In genomic region chr2:109351164-109351756, GRCh38 we compare ENCODE assay signal across 9 cellular contexts.
DNase-seq lines count a peak whose midpoint lies in the region; ATAC-seq and TF ChIP-seq lines count a peak whose summit lies in the region.
"Had no signal": no experiment of that assay in that cellular context is flagged by ENCODE, and none has a peak within 500 bp of the region (broad histone marks: within the 10 kb centered on the region; RNA-seq: fewer than 3 reads in every experiment).

No MANE protein-coding gene starts in this region.

- H3K4me1 ChIP-seq in SJSA1 (replicated peaks) = peaks cover 21% of the 10 kb centered on the region
- H3K4me1 ChIP-seq in smooth muscle cell (ENCODE audit: low read depth) = peaks cover 4% of the 10 kb centered on the region

- no peak overlapping the region for H3K27ac ChIP-seq in SJSA1
- peak overlapping the region; percentile 19 for H3K27ac ChIP-seq in smooth muscle cell (ENCODE audit: low read depth)

- no peak overlapping the region for H3K4me3 ChIP-seq in SJSA1
- no peak overlapping the region for H3K4me3 ChIP-seq in fibroblast of pulmonary artery (replicated peaks; ENCODE audit: low read depth, low read length)
- no peak overlapping the region for H3K4me3 ChIP-seq in smooth muscle cell

- 66% methylated on average over 9 of the region's 9 CpGs for WGBS in smooth muscle cell (ENCODE audit: low lambda C conversion rate)

- H3F3A ChIP-seq in smooth muscle cell (ENCODE audit: low read depth) = no peaks in the 10 kb centered on the region

- H3K9me3 ChIP-seq in SJSA1 (replicated peaks) (no peaks in the 10 kb centered on the region; the same call in 1 of the 2 replicates), smooth muscle cell (replicated peaks; ENCODE audit: low read depth) (no peaks in the 10 kb centered on the region)

- H3K9ac ChIP-seq in smooth muscle cell (ENCODE audit: low read depth) = no peak overlapping the region

- H3K27me3 ChIP-seq in SJSA1 (replicated peaks) (no peaks in the 10 kb centered on the region), smooth muscle cell (ENCODE audit: low read depth) (no peaks in the 10 kb centered on the region)

- no peak for TF ChIP-seq CTCF in fibroblast of pulmonary artery (IDR thresholded peaks at IDR 0.05; ENCODE audit: low read length, missing control alignments)
- TF ChIP-seq CTCF in smooth muscle cell (IDR thresholded peaks at IDR 0.05; ENCODE audit: borderline replicate concordance, insufficient read depth, poor library complexity, severe bottlenecking) = no peak

- peaks cover under 1% of the 10 kb centered on the region for H3K79me2 ChIP-seq in smooth muscle cell (ENCODE audit: low read depth)

- ATAC-seq in GM19351 (IDR thresholded peaks at IDR 0.05; ENCODE audit: unreplicated experiment) = no peak

- H3K36me3 ChIP-seq in SJSA1 = no peaks in the 10 kb centered on the region
- no peaks in the 10 kb centered on the region for H3K36me3 ChIP-seq in smooth muscle cell (ENCODE audit: low read depth)

- no peak overlapping the region for H2AFZ ChIP-seq in smooth muscle cell (ENCODE audit: low read depth)

- H3K4me2 ChIP-seq in smooth muscle cell = peak overlapping the region; percentile 27

- DNase-seq in NCI-H2107 treated with DMSO at 0.1 percent for 48 hours (lab: John Stamatoyannopoulos, UW; ENCODE audit: unreplicated experiment) (peak; percentile 38), NCI-H2107 (lab: John Stamatoyannopoulos, UW) (no peak), SJSA1 (ENCODE audit: low read depth in 1 of 2, low spot score in 2 of 2) (peak; percentile 78 to 82), fibroblast of pulmonary artery (ENCODE audit: low read depth) (peak; percentile 44), smooth muscle cell (lab: John Stamatoyannopoulos, UW; ENCODE audit: unreplicated experiment) (no peak), NCI-H82 treated with DMSO at 0.1 percent for 48 hours (lab: John Stamatoyannopoulos, UW; ENCODE audit: unreplicated experiment) (no peak), NCI-H1417 (lab: John Stamatoyannopoulos, UW) (no peak)
- DNase-seq: NCI-H187 had no signal

- peaks cover 30% of the 10 kb centered on the region for H4K20me1 ChIP-seq in smooth muscle cell (ENCODE audit: low read depth)

Comparison
In these comparisons a context has a peak if more than half of its experiments do, and no peak if none do; other contexts are left out.
1. DNase-seq: peak in NCI-H2107 treated with DMSO at 0.1 percent for 48 hours (single experiment), SJSA1 (2 of 2) and fibroblast of pulmonary artery (single experiment); none in NCI-H2107 (single experiment), smooth muscle cell (single experiment), NCI-H82 treated with DMSO at 0.1 percent for 48 hours (single experiment) and NCI-H1417 (0 of 3).